12 cellular contexts compared by ENCODE assay signal in genomic region chr10:68987611-68988010, GRCh38. TPM values are rescaled to one million over a fixed set of nuclear protein-coding genes. Genes with fewer than 3 reads are reported as not detected.
A peak's percentile ranks its signal among the peaks of the same experiment; 100 is the strongest.
DNase-seq lines count a peak whose midpoint lies in the region; ATAC-seq and TF ChIP-seq lines count a peak whose summit lies in the region.
"Had no signal": no experiment of that assay in that cellular context is flagged by ENCODE, and none has a peak within 500 bp of the region (broad histone marks: within the 10 kb centered on the region; RNA-seq: fewer than 3 reads in every experiment).

No MANE protein-coding gene starts in this region.

- POLR2A ChIA-PET in WTC11 (lab: Charles Lee): no interaction called here

- no peak for ATAC-seq in DND-41 (ENCODE audit: insufficient read depth, low read depth)
- ATAC-seq in WTC11: no peak

- H3K27me3 ChIP-seq in BLaER1 treated with 17β-estradiol and CSF1 and Interleukin-3, amounts not matched to agents 10 nM and 100 nM: no peaks in the 10 kb centered on the region
- no peaks in the 10 kb centered on the region for H3K27me3 ChIP-seq in DND-41 (ENCODE audit: insufficient read depth, low read length, poor library complexity)
- H3K27me3 ChIP-seq: SJSA1 had no signal

- peaks cover 24% of the 10 kb centered on the region for H3K36me3 Mint-ChIP-seq in WTC11
- H3K36me3 Mint-ChIP-seq in immature natural killer cell: peaks cover 0 to 11% (median 8%) of the 10 kb centered on the region in 3 donors

- H4K20me1 ChIP-seq in BLaER1 treated with 17β-estradiol and CSF1 and Interleukin-3, amounts not matched to agents 10 nM and 100 nM: peaks cover under 1 to 68% (median 51%) of the 10 kb centered on the region in 11 experiments; a peak in 21 of 22 replicates
- H4K20me1 ChIP-seq in DND-41 (ENCODE audit: insufficient read depth, low read length): no peaks in the 10 kb centered on the region

- DNase-seq in DND-41 (no peak), WTC11 (ENCODE audit: low spot score) (no peak), immature natural killer cell (no peak), cerebellum (ENCODE audit: low spot score) (no peak), NOMO-1 (lab: John Stamatoyannopoulos, UW; ENCODE audit: unreplicated experiment in 2 of 2) (no peak), SKM-1 (lab: John Stamatoyannopoulos, UW; ENCODE audit: unreplicated experiment) (no peak)
- DNase-seq in activated effector memory CD4-positive, alpha-beta T cell treated with Interleukin-2 at 50 U/mL for 16 hours: no peak
- DNase-seq: activated CD4-positive, alpha-beta T cell treated with anti-CD3 and anti-CD28 coated beads, Interleukin-2, amount 50 U/mL, for 1 hour; NCI-H1092; stimulated activated CD4-positive, alpha-beta T cell treated with anti-CD3 and anti-CD28 coated beads, Interleukin-4, amount 100 ng/mL, for 4 hours had no signal

- H3K4me1 Mint-ChIP-seq in WTC11 (peaks cover 23% of the 10 kb centered on the region), immature natural killer cell (peaks cover 34 to 48% of the 10 kb centered on the region in 2 donors)

- H3K79me2 ChIP-seq in DND-41 (ENCODE audit: insufficient read depth, low read length): peaks cover 36% of the 10 kb centered on the region

- no peaks in the 10 kb centered on the region for H3K9me3 ChIP-seq in BLaER1 treated with 17β-estradiol and CSF1 and Interleukin-3, amounts not matched to agents 10 nM and 100 nM (replicated peaks in 1 of 11)
- H3K9me3 ChIP-seq in DND-41 (ENCODE audit: insufficient read depth, low read length, severe bottlenecking): no peaks in the 10 kb centered on the region
- H3K9me3 ChIP-seq: SJSA1 had no signal

- H3K9me3 Mint-ChIP-seq in WTC11 (no peaks in the 10 kb centered on the region), immature natural killer cell (no peaks in the 10 kb centered on the region)

- CTCF ChIA-PET in WTC11 (lab: Charles Lee): interaction anchor here (0.5 to 1.0 kb wide), 2 partner anchors 106 to 427 kb away, joined by 3 to 6 read pairs; no protein-coding TSS in a partner anchor

- H3K27ac ChIP-seq in BLaER1 treated with 17β-estradiol and CSF1 and Interleukin-3, amounts not matched to agents 10 nM and 100 nM: no peak overlapping the region; a peak in 1 of 22 replicates
- H3K27ac ChIP-seq in DND-41 (ENCODE audit: low read length): no peak overlapping the region
- H3K27ac ChIP-seq: SJSA1 had no signal

- peaks cover 33 to 49% (median 42%) of the 10 kb centered on the region in 11 experiments for H3K36me3 ChIP-seq in BLaER1 treated with 17β-estradiol and CSF1 and Interleukin-3, amounts not matched to agents 10 nM and 100 nM
- H3K36me3 ChIP-seq in DND-41 (ENCODE audit: insufficient read depth, low read length): peaks cover 44% of the 10 kb centered on the region

- H3K4me3 Mint-ChIP-seq in WTC11 (no peak overlapping the region), immature natural killer cell (peak overlapping the region; percentile 93 to 99 (median 95))

- H3K9ac ChIP-seq in BLaER1 treated with 17β-estradiol and CSF1 and Interleukin-3, amounts not matched to agents 10 nM and 100 nM: peak overlapping the region in 2 of 11 experiments; percentile 86 to 88; a peak in 1 of 22 replicates
- H3K9ac ChIP-seq in DND-41 (ENCODE audit: low read depth, low read length): no peak overlapping the region

- no peak overlapping the region for H2AFZ ChIP-seq in DND-41 (ENCODE audit: low read depth, low read length)

- peaks cover 19 to 44% (median 24%) of the 10 kb centered on the region in 10 experiments for H3K4me1 ChIP-seq in BLaER1 treated with 17β-estradiol and CSF1 and Interleukin-3, amounts not matched to agents 10 nM and 100 nM
- H3K4me1 ChIP-seq in DND-41 (ENCODE audit: insufficient read depth, low read length): peaks cover 26% of the 10 kb centered on the region

- H3K27me3 Mint-ChIP-seq in WTC11 (ENCODE audit: low read depth) (no peaks in the 10 kb centered on the region), immature natural killer cell (ENCODE audit: low read depth in 3 of 3) (peaks cover 5 to 7% (median 6%) of the 10 kb centered on the region in 3 donors)

- H3K4me3 ChIP-seq in BLaER1 treated with 17β-estradiol and CSF1 and Interleukin-3, amounts not matched to agents 10 nM and 100 nM: peak overlapping the region in 4 of 10 experiments; percentile 75 to 93 (median 80); a peak in 5 of 20 replicates
- peak overlapping the region in 1 of 2 experiments; percentile 81; a peak in 1 of 4 replicates for H3K4me3 ChIP-seq in DND-41 (ENCODE audit: low read depth in 1 of 2, low read length in 2 of 2)

- H3K4me2 ChIP-seq in BLaER1 treated with 17β-estradiol and CSF1 and Interleukin-3, amounts not matched to agents 10 nM and 100 nM: peak overlapping the region; percentile 69 to 96 (median 88); a peak in 19 of 22 replicates
- H3K4me2 ChIP-seq in DND-41 (ENCODE audit: insufficient read depth, low read length): peak overlapping the region; percentile 88; the same call in 1 of the 2 replicates

- no peak for TF ChIP-seq CTCF in DND-41 (IDR thresholded peaks at IDR 0.05; ENCODE audit: borderline replicate concordance, extremely low read depth, low read length, poor library complexity, severe bottlenecking)
- TF ChIP-seq CTCF in WTC11 (IDR thresholded peaks at IDR 0.05): no peak

- H3K27ac Mint-ChIP-seq in WTC11: peak overlapping the region; percentile 98
- peak overlapping the region in 2 of 6 donors; percentile 57 to 87 for H3K27ac Mint-ChIP-seq in immature natural killer cell

TF ChIP-seq in WTC11, 78 proteins besides CTCF, POLR2A, EP300 and RAD21:
- TF ChIP-seq FOXJ3 (CRISPR knock-in tag; IDR thresholded peaks at IDR 0.05; ENCODE audit: borderline replicate concordance) (no peak), RORB (CRISPR knock-in tag; IDR thresholded peaks at IDR 0.05) (no peak), ZNF219 (CRISPR knock-in tag; IDR thresholded peaks at IDR 0.05; ENCODE audit: borderline replicate concordance) (no peak), E2F5 (CRISPR knock-in tag; IDR thresholded peaks at IDR 0.05) (no peak), SMAD3 (CRISPR knock-in tag; IDR thresholded peaks at IDR 0.05; ENCODE audit: borderline replicate concordance) (no peak), NR2C2 (CRISPR knock-in tag; IDR thresholded peaks at IDR 0.05) (no peak), ESRRA (CRISPR knock-in tag; IDR thresholded peaks at IDR 0.05; ENCODE audit: borderline replicate concordance) (no peak)
- TF ChIP-seq, protein P1, sequence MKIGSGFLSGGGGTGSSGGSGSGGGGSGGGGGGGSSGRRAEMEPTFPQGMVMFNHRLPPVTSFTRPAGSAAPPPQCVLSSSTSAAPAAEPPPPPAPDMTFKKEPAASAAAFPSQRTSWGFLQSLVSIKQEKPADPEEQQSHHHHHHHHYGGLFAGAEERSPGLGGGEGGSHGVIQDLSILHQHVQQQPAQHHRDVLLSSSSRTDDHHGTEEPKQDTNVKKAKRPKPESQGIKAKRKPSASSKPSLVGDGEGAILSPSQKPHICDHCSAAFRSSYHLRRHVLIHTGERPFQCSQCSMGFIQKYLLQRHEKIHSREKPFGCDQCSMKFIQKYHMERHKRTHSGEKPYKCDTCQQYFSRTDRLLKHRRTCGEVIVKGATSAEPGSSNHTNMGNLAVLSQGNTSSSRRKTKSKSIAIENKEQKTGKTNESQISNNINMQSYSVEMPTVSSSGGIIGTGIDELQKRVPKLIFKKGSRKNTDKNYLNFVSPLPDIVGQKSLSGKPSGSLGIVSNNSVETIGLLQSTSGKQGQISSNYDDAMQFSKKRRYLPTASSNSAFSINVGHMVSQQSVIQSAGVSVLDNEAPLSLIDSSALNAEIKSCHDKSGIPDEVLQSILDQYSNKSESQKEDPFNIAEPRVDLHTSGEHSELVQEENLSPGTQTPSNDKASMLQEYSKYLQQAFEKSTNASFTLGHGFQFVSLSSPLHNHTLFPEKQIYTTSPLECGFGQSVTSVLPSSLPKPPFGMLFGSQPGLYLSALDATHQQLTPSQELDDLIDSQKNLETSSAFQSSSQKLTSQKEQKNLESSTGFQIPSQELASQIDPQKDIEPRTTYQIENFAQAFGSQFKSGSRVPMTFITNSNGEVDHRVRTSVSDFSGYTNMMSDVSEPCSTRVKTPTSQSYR (CRISPR knock-in tag; IDR thresholded peaks at IDR 0.05): no peak
- TF ChIP-seq, protein P2, sequence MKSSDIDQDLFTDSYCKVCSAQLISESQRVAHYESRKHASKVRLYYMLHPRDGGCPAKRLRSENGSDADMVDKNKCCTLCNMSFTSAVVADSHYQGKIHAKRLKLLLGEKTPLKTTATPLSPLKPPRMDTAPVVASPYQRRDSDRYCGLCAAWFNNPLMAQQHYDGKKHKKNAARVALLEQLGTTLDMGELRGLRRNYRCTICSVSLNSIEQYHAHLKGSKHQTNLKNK (CRISPR knock-in tag; IDR thresholded peaks at IDR 0.05): no peak
- TF ChIP-seq, protein P3, sequence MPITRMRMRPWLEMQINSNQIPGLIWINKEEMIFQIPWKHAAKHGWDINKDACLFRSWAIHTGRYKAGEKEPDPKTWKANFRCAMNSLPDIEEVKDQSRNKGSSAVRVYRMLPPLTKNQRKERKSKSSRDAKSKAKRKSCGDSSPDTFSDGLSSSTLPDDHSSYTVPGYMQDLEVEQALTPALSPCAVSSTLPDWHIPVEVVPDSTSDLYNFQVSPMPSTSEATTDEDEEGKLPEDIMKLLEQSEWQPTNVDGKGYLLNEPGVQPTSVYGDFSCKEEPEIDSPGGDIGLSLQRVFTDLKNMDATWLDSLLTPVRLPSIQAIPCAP (CRISPR knock-in tag; IDR thresholded peaks at IDR 0.05): no peak

RNA-seq across cellular contexts. Expression of gene KIFBP, which starts 1.0 kb away (rescaled TPM):
- total RNA-seq in WTC11 (2021) (31.2 to 34.7 TPM (median 33.4 TPM) in 3 replicates), cerebellum (34.3 TPM)
- polyA plus RNA-seq in immature natural killer cell: 1 to 10 TPM; 1.7 to 4.3 (median 2.8) TPM

RNA-seq across cellular contexts. Expression of gene DDX21, which starts 31.6 kb away (rescaled TPM):
- 116 to 194 TPM (median 119 TPM) in 3 replicates for total RNA-seq in WTC11 (2021)
- 10 to 100 TPM in 2 of 3 donors, 1 to 10 TPM in 1; 8.9 to 14.6 (median 12.6) TPM for polyA plus RNA-seq in immature natural killer cell
- 26.9 TPM for total RNA-seq in cerebellum
